In the genomic region with DNA sequence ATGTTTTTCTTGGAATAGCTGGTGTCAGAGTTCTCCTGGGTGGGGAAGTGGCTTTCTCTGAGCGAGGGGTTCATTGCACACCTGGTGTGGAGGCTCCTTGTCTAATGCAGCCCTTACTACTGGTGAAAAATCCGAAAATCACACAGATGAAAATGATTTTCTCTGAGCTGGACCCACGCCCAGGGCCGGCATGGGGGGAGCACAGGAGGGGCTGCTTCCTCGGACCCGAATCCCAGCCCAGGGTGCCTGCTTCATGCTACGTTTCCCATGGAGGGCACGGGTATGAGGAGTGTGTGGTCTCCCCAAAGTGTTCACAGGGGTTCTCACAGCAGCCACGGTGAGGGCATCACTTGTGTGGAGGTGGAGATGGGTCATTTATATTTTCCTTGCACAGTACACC, we compare ENCODE assay signal across 14 cellular contexts.
DNase-seq lines count a peak whose midpoint lies in the region; ATAC-seq and TF ChIP-seq lines count a peak whose summit lies in the region.
"Had no signal": no experiment of that assay in that cellular context is flagged by ENCODE, and none has a peak within 500 bp of the region (broad histone marks: within the 10 kb centered on the region; RNA-seq: fewer than 3 reads in every experiment).

No MANE protein-coding gene starts in this region.

- intact Hi-C loops in left cardiac atrium (cut with DNase I) = no loop called here
- intact Hi-C loops in vagina (cut with DNase I) = no loop called here

- no peaks in the 10 kb centered on the region for H3K9me3 Mint-ChIP-seq in osteocyte (ENCODE audit: unreplicated experiment)
- H3K9me3 Mint-ChIP-seq: CD4-positive, alpha-beta T cell had no signal

- TF ChIP-seq CTCF in right atrium auricular region (IDR thresholded peaks at IDR 0.05) (no peak), osteocyte (IDR thresholded peaks at IDR 0.05) (no peak), vagina (IDR thresholded peaks at IDR 0.05) (no peak)

- no peaks in the 10 kb centered on the region for H3K36me3 ChIP-seq in right atrium auricular region
- no peaks in the 10 kb centered on the region for H3K36me3 ChIP-seq in vagina
- H3K36me3 ChIP-seq: BLaER1 treated with 17β-estradiol and CSF1 and Interleukin-3, amounts not matched to agents 10 nM and 100 nM had no signal

- no peaks in the 10 kb centered on the region for H3K4me1 ChIP-seq in right atrium auricular region
- no peaks in the 10 kb centered on the region for H3K4me1 ChIP-seq in vagina

- ATAC-seq in left cardiac atrium = no peak
- no peak for ATAC-seq in left lobe of liver
- ATAC-seq: GM12878 had no signal

- H3K4me3 Mint-ChIP-seq in osteocyte (ENCODE audit: unreplicated experiment) = no peak overlapping the region
- H3K4me3 Mint-ChIP-seq: CD4-positive, alpha-beta T cell had no signal

- H3K27me3 ChIP-seq in right atrium auricular region (no peaks in the 10 kb centered on the region), vagina (no peaks in the 10 kb centered on the region)
- H3K27me3 ChIP-seq: BLaER1 treated with 17β-estradiol and CSF1 and Interleukin-3, amounts not matched to agents 10 nM and 100 nM had no signal

- H3K27me3 Mint-ChIP-seq in osteocyte (ENCODE audit: unreplicated experiment) = no peaks in the 10 kb centered on the region

- H3K4me3 ChIP-seq in right atrium auricular region (no peak overlapping the region), vagina (no peak overlapping the region)
- H3K4me3 ChIP-seq: BLaER1 treated with 17β-estradiol and CSF1 and Interleukin-3, amounts not matched to agents 10 nM and 100 nM; GM12878; GM23248 had no signal

- H3K36me3 Mint-ChIP-seq in osteocyte (ENCODE audit: unreplicated experiment) = no peaks in the 10 kb centered on the region

- H3K4me1 Mint-ChIP-seq in osteocyte (ENCODE audit: unreplicated experiment) = no peaks in the 10 kb centered on the region

- H3K27ac ChIP-seq in right atrium auricular region (no peak overlapping the region), vagina (no peak overlapping the region)
- H3K27ac ChIP-seq: BLaER1 treated with 17β-estradiol and CSF1 and Interleukin-3, amounts not matched to agents 10 nM and 100 nM; GM23248; HL-60 had no signal

- DNase-seq in right atrium auricular region (ENCODE audit: low spot score) (peak; percentile 11), left cardiac atrium (no peak), left lobe of liver (ENCODE audit: low spot score) (peak; percentile 33), osteocyte (ENCODE audit: extremely low spot score, unreplicated experiment) (peak; percentile 76), vagina (ENCODE audit: extremely low spot score in 2 of 2) (peak; percentile 40 to 49), NCI-H345 treated with DMSO at 0.1 percent for 48 hours (lab: John Stamatoyannopoulos, UW; ENCODE audit: unreplicated experiment) (no peak), COLO829 (ENCODE audit: low spot score) (no peak)
- no peak for DNase-seq in stimulated activated naive CD4-positive, alpha-beta T cell treated with Interleukin-2 at 50 U/mL for 16 hours (lab: John Stamatoyannopoulos, UW)
- DNase-seq: DMS79, GM23248 had no signal

- no peaks in the 10 kb centered on the region for H3K9me3 ChIP-seq in right atrium auricular region
- no peaks in the 10 kb centered on the region for H3K9me3 ChIP-seq in vagina
- H3K9me3 ChIP-seq: BLaER1 treated with 17β-estradiol and CSF1 and Interleukin-3, amounts not matched to agents 10 nM and 100 nM had no signal

- H3K27ac Mint-ChIP-seq in osteocyte (ENCODE audit: unreplicated experiment) = no peak overlapping the region
- H3K27ac Mint-ChIP-seq: CD4-positive, alpha-beta T cell had no signal

- no peak for TF ChIP-seq POLR2A in vagina (IDR thresholded peaks at IDR 0.05)

Comparison
In these comparisons a context has a peak if more than half of its experiments do, and no peak if none do; other contexts are left out.
1. DNase-seq: peak in right atrium auricular region (single experiment), left lobe of liver (single experiment), osteocyte (single experiment) and vagina (2 of 2); none in left cardiac atrium (single experiment), NCI-H345 treated with DMSO at 0.1 percent for 48 hours (single experiment), COLO829 (single experiment) and stimulated activated naive CD4-positive, alpha-beta T cell treated with Interleukin-2 at 50 U/mL for 16 hours (single experiment).